Comparison of ENCODE assay signal across 8 cellular contexts in genomic region chr9:111525056-111525977, GRCh38. TPM values are rescaled to one million over a fixed set of nuclear protein-coding genes. Genes with fewer than 3 reads are reported as not detected.
A peak's percentile ranks its signal among the peaks of the same experiment; 100 is the strongest.
DNase-seq lines count a peak whose midpoint lies in the region; ATAC-seq, FAIRE-seq and TF ChIP-seq lines count a peak whose summit lies in the region.

Gene ZNF483 (plus strand): TSS chr9:111525179. CDS start chr9:111527396, 2,217 bp downstream.

- DNase-seq in Daoy (ENCODE audit: low read depth) (peak; percentile 94), SHP77 treated with DMSO at 0.1 percent for 48 hours (lab: John Stamatoyannopoulos, UW) (peak; percentile 76), frontal cortex (ENCODE audit: low spot score in 2 of 2) (peak; percentile 60 to 63)
- peak; percentile 70 for DNase-seq in activated naive CD4-positive, alpha-beta T cell treated with anti-CD3 and anti-CD28 coated beads, Interleukin-2, amount 50 U/mL, for 16 hours
- DNase-seq in stimulated activated naive B cell treated with anti-CD40 and anti-IgM and Interleukin-4, amounts not matched to agents 10 μg/mL and 1 μg/mL and 100 μg/mL, for 72 hours: peak; percentile 49

- no peaks in the 10 kb centered on the region for H3K9me3 ChIP-seq in HUES48 (ENCODE audit: control insufficient read depth, insufficient read depth, low read length)
- no peaks in the 10 kb centered on the region for H3K9me3 ChIP-seq in neural cell (ENCODE audit: low read length)

- peak within 1 kb of the TSS; percentile 80 for H3K4me2 ChIP-seq in neural cell (ENCODE audit: low read length)

- peaks cover 19% of the 10 kb centered on the region for H3K36me3 ChIP-seq in HUES48 (ENCODE audit: control insufficient read depth, insufficient read depth, low read length)
- no peaks in the 10 kb centered on the region for H3K36me3 ChIP-seq in neural cell (ENCODE audit: insufficient read depth, low read length)

- no peaks in the 10 kb centered on the region for H3F3A ChIP-seq in neural cell (ENCODE audit: insufficient read depth, low read length, poor library complexity, severe bottlenecking)

- peak within 1 kb of the TSS; percentile 85 to 86 for H3K4me3 Mint-ChIP-seq in stimulated activated naive B cell treated with anti-CD40 and anti-IgM and Interleukin-4, amounts not matched to agents 10 μg/mL and 1 μg/mL and 100 μg/mL, for 72 hours

- H3K79me2 ChIP-seq in neural cell (replicated peaks; ENCODE audit: insufficient read depth, low read length): no peaks in the 10 kb centered on the region

- H3K27me3 Mint-ChIP-seq in stimulated activated naive B cell treated with anti-CD40 and anti-IgM and Interleukin-4, amounts not matched to agents 10 μg/mL and 1 μg/mL and 100 μg/mL, for 72 hours: peaks cover 29 to 39% of the 10 kb centered on the region in 2 donors

- H3K9ac ChIP-seq in HUES48 (ENCODE audit: low read depth, low read length) (peak within 1 kb of the TSS; percentile 73), neural cell (ENCODE audit: low read length) (peak within 1 kb of the TSS; percentile 77)

- H3K27me3 ChIP-seq in HUES48 (ENCODE audit: control insufficient read depth, insufficient read depth, low read length) (no peaks in the 10 kb centered on the region), neural cell (ENCODE audit: insufficient read depth, low read depth, low read length) (no peaks in the 10 kb centered on the region)

- H3K4me1 ChIP-seq in HUES48 (ENCODE audit: control insufficient read depth, insufficient read depth, low read length): peaks cover 45% of the 10 kb centered on the region

- peak; percentile 68 to 75 for ATAC-seq in stimulated activated naive B cell treated with anti-CD40 and anti-IgM and Interleukin-4, amounts not matched to agents 10 μg/mL and 1 μg/mL and 100 μg/mL, for 72 hours (replicated peaks)
- no peak for ATAC-seq in HG03159 (IDR thresholded peaks at IDR 0.05; ENCODE audit: unreplicated experiment)

- peak within 1 kb of the TSS; percentile 48 for H3K27ac Mint-ChIP-seq in stimulated activated naive B cell treated with anti-CD40 and anti-IgM and Interleukin-4, amounts not matched to agents 10 μg/mL and 1 μg/mL and 100 μg/mL, for 72 hours

- no peak for TF ChIP-seq RAD21 in neural cell (conservative IDR thresholded peaks at IDR 0.05)

- peak; percentile 10 for TF ChIP-seq CTCF in neural cell (IDR thresholded peaks at IDR 0.05; ENCODE audit: poor library complexity, severe bottlenecking)

- peaks cover 11 to 18% of the 10 kb centered on the region in 2 donors for H3K4me1 Mint-ChIP-seq in stimulated activated naive B cell treated with anti-CD40 and anti-IgM and Interleukin-4, amounts not matched to agents 10 μg/mL and 1 μg/mL and 100 μg/mL, for 72 hours

- H4K20me1 ChIP-seq in neural cell (ENCODE audit: insufficient read depth): no peaks in the 10 kb centered on the region

- FAIRE-seq in frontal cortex (lab: Jason Lieb, UNC): no peak

- H3K9me2 ChIP-seq in neural cell (ENCODE audit: insufficient read depth, low read length): no peaks in the 10 kb centered on the region

- no peak for TF ChIP-seq EP300 in neural cell (conservative IDR thresholded peaks at IDR 0.05; ENCODE audit: poor library complexity, severe bottlenecking)

- H2AFZ ChIP-seq in neural cell (ENCODE audit: low read depth, low read length): peak within 1 kb of the TSS; percentile 90

- peaks cover 0 to 4% of the 10 kb centered on the region in 2 donors for H3K36me3 Mint-ChIP-seq in stimulated activated naive B cell treated with anti-CD40 and anti-IgM and Interleukin-4, amounts not matched to agents 10 μg/mL and 1 μg/mL and 100 μg/mL, for 72 hours

- H3K4me3 ChIP-seq in HUES48 (ENCODE audit: low read depth, low read length) (peak within 1 kb of the TSS; percentile 91), neural cell (ENCODE audit: low read length) (peak within 1 kb of the TSS; percentile 97)

- peaks cover 0 to 5% of the 10 kb centered on the region in 2 donors for H3K9me3 Mint-ChIP-seq in stimulated activated naive B cell treated with anti-CD40 and anti-IgM and Interleukin-4, amounts not matched to agents 10 μg/mL and 1 μg/mL and 100 μg/mL, for 72 hours

- H3K27ac ChIP-seq in HUES48 (ENCODE audit: low read depth, low read length) (peak within 1 kb of the TSS; percentile 69), neural cell (ENCODE audit: low read length) (no peak within 1 kb of the TSS)

TF ChIP-seq in neural cell, 6 proteins besides CTCF, POLR2A, EP300 and RAD21:
- TF ChIP-seq EZH2 (IDR thresholded peaks at IDR 0.05; ENCODE audit: borderline replicate concordance, insufficient read depth, low read length, poor library complexity, severe bottlenecking) (no peak), POLR2AphosphoS5 (IDR thresholded peaks at IDR 0.05) (peak; percentile 68), REST (IDR thresholded peaks at IDR 0.05; ENCODE audit: borderline replicate concordance) (no peak), TAF1 (IDR thresholded peaks at IDR 0.05; ENCODE audit: low read depth) (peak; percentile 21), MXI1 (conservative IDR thresholded peaks at IDR 0.05; ENCODE audit: poor library complexity, severe bottlenecking) (no peak), SMC3 (conservative IDR thresholded peaks at IDR 0.05; ENCODE audit: poor library complexity) (no peak)

RNA-seq across cellular contexts. Expression of gene ZNF483, which starts in this region (rescaled TPM):
- total RNA-seq in Daoy (2014; rRNA removed; shearing (Covaris generic)): 3.1 and 7.6 TPM in 2 replicates
- total RNA-seq in frontal cortex: 37.1 TPM
- 2.9 and 4.2 TPM in 2 replicates for polyA plus RNA-seq in neural cell
- 29.7 and 34.4 TPM in 2 replicates for polyA minus RNA-seq in neural cell
